1 cellular context compared by ENCODE assay signal in the genomic region with DNA sequence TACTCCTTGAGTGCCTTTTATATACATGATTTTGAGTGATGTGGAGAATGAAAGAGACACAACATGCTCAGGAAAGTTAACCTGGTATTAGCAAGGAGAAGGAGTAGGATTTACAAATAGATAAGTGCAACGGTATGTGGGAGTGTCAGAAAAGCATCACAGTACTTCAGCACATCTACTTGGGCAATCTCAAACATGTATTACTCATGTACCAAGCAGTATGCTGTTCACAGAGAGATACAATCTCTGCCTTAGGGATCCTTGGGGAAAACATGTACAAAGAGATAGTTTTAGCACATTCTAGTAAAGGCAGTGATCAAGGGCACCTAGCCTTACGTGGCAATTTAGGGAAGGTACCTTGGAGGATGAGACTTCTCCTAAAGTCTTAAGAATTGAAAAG.
TF ChIP-seq lines count a peak whose summit lies in the region.

No MANE protein-coding gene starts in this region.

TF ChIP-seq in IMR-90, 13 proteins besides CTCF, POLR2A, EP300 and RAD21:
- TF ChIP-seq MAFK (IDR thresholded peaks at IDR 0.05; ENCODE audit: low read depth, low read length) (no peak), CEBPB (IDR thresholded peaks at IDR 0.05; ENCODE audit: low read depth, low read length) (peak; percentile 87), NFE2L2 (IDR thresholded peaks at IDR 0.05; ENCODE audit: low read depth, low read length) (no peak)
